17 cellular contexts compared by ENCODE assay signal in genomic region chr4:68372588-68372987, GRCh38. TPM values are rescaled to one million over a fixed set of nuclear protein-coding genes. Genes with fewer than 3 reads are reported as not detected.
DNase-seq lines count a peak whose midpoint lies in the region; ATAC-seq, FAIRE-seq and TF ChIP-seq lines count a peak whose summit lies in the region.
"Had no signal": no experiment of that assay in that cellular context is flagged by ENCODE, and none has a peak within 500 bp of the region (broad histone marks: within the 10 kb centered on the region; RNA-seq: fewer than 3 reads in every experiment).

No MANE protein-coding gene starts in this region.

- FAIRE-seq in H1 (lab: Jason Lieb, UNC) (no peak), keratinocyte (lab: Jason Lieb, UNC) (peak; percentile 60)

- H2BK12ac ChIP-seq in H1 (ENCODE audit: low read depth, low read length): no peak overlapping the region

- TF ChIP-seq CTCF in H1 (IDR thresholded peaks at IDR 0.05; ENCODE audit: control extremely low read depth in 1 of 3, insufficient read depth in 1 of 3, low read depth in 1 of 3, low read length in 3 of 3) (no peak), keratinocyte (optimal IDR thresholded peaks at IDR 0.05 in 1 of 3, IDR thresholded peaks at IDR 0.05 in 1 of 3, conservative IDR thresholded peaks at IDR 0.05 in 1 of 3; ENCODE audit: extremely low read depth in 1 of 3, insufficient read depth in 2 of 3, low read length in 3 of 3) (no peak)

- peak overlapping the region; percentile 68 for H4K5ac ChIP-seq in H1 (ENCODE audit: insufficient read length, low read depth, low read length)

- no peak for TF ChIP-seq RAD21 in H1 (IDR thresholded peaks at IDR 0.05 in 1 of 2, conservative IDR thresholded peaks at IDR 0.05 in 1 of 2; ENCODE audit: low read depth in 2 of 2, low read length in 2 of 2)

- no peaks in the 10 kb centered on the region for H4K20me1 ChIP-seq in H1 (replicated peaks in 1 of 2; ENCODE audit: control insufficient read depth in 1 of 2, insufficient read depth in 2 of 2, low read length in 2 of 2)
- no peaks in the 10 kb centered on the region for H4K20me1 ChIP-seq in keratinocyte (ENCODE audit: control insufficient read depth, extremely low read depth, insufficient read depth, low read length)

- peak overlapping the region; percentile 10 for H2BK120ac ChIP-seq in H1 (replicated peaks; ENCODE audit: low read depth, low read length)

- no peaks in the 10 kb centered on the region for H3K9me1 ChIP-seq in keratinocyte (ENCODE audit: control insufficient read depth, extremely low read depth, insufficient read depth, low read length)

- H3K27ac ChIP-seq in H1 (ENCODE audit: low read depth, low read length) (no peak overlapping the region; the same call in 1 of the 2 replicates), keratinocyte (ENCODE audit: control insufficient read depth, insufficient read depth, low read length) (peak overlapping the region; percentile 53)
- H3K27ac ChIP-seq: SK-N-MC had no signal

- 5% methylated on average over 1 of the region's 1 CpG; no CpG with 5 or more reads in 1 of the 2 experiments for WGBS in H1 (ENCODE audit: extremely low coverage in 1 of 2, insufficient coverage in 1 of 2, insufficient read length in 1 of 2, insufficient replicate concordance in 2 of 2, low coverage in 1 of 2, low lambda C conversion rate in 2 of 2, missing lambda C conversion rate in 1 of 2), 2 experiments

- H3K18ac ChIP-seq in H1 (ENCODE audit: extremely low read depth, low read length): no peak overlapping the region; the same call in 1 of the 2 replicates

- H3K23me2 ChIP-seq in H1 (ENCODE audit: low read depth, low read length): no peaks in the 10 kb centered on the region

- DNase-seq in EH (ENCODE audit: low read depth) (peak; percentile 14), KBM-7 (peak; percentile 14), H1 (ENCODE audit: low read depth in 1 of 2, low spot score in 2 of 2) (no peak), keratinocyte (ENCODE audit: low read depth, low spot score) (no peak), UCSD-AML1 (lab: John Stamatoyannopoulos, UW; ENCODE audit: unreplicated experiment) (no peak)
- DNase-seq in activated CD4-positive, alpha-beta T cell treated with anti-CD3 and anti-CD28 coated beads, Interleukin-2, amount 50 U/mL, for 4 hours: no peak
- DNase-seq in activated CD8-positive, alpha-beta memory T cell treated with anti-CD3 and anti-CD28 coated beads for 24 hours: no peak
- DNase-seq: ACHN; CD4-positive, CD25-positive, alpha-beta regulatory T cell; DMS79; islet precursor cell; NCI-H1048; NCI-H2107; NCI-H526 treated with DMSO at 0.1 percent for 48 hours; T-helper 9 cell had no signal

- no peak overlapping the region for H2AK5ac ChIP-seq in H1 (ENCODE audit: low read depth, low read length)

- H3K4me2 ChIP-seq in H1 (ENCODE audit: insufficient read depth in 1 of 2, low read depth in 2 of 2, low read length in 2 of 2) (peak overlapping the region; percentile 66 to 67; a peak in 3 of 4 replicates), keratinocyte (ENCODE audit: control insufficient read depth, extremely low read depth, insufficient read depth, low read depth, low read length) (peak overlapping the region; percentile 73)

- CTCF ChIA-PET in H1 (lab: Charles Lee; ENCODE audit: partially characterized antibody): interaction anchor here (0.9 to 1.4 kb wide), 2 partner anchors 19 to 22 kb away, joined by 4 read pairs; no protein-coding TSS in a partner anchor

- H3K79me1 ChIP-seq in H1 (ENCODE audit: low read depth, low read length): no peaks in the 10 kb centered on the region

- no peak for TF ChIP-seq EP300 in H1 (IDR thresholded peaks at IDR 0.05; ENCODE audit: borderline replicate concordance in 1 of 2, low read depth in 2 of 2, low read length in 2 of 2)

- H3K9me3 ChIP-seq in H1 (ENCODE audit: insufficient read depth in 2 of 2, low read depth in 1 of 2, low read length in 1 of 2) (no peaks in the 10 kb centered on the region), keratinocyte (ENCODE audit: control insufficient read depth, low read depth, low read length) (no peaks in the 10 kb centered on the region)

- H3K79me2 ChIP-seq in H1 (ENCODE audit: control insufficient read depth in 1 of 2, insufficient read depth in 2 of 2, low read length in 2 of 2): no peaks in the 10 kb centered on the region
- no peaks in the 10 kb centered on the region for H3K79me2 ChIP-seq in keratinocyte (ENCODE audit: control insufficient read depth, insufficient read depth, low read length)

- H3K4ac ChIP-seq in H1 (replicated peaks; ENCODE audit: insufficient read length, low read depth, low read length): no peak overlapping the region

- no peak overlapping the region for H2BK20ac ChIP-seq in H1 (ENCODE audit: low read length)

- TF ChIP-seq POLR2A in H1 (IDR thresholded peaks at IDR 0.05; ENCODE audit: control extremely low read depth in 1 of 2, low read depth in 2 of 2, low read length in 2 of 2): no peak

- no peak overlapping the region for H3K56ac ChIP-seq in H1 (replicated peaks; ENCODE audit: insufficient read length, low read depth, low read length)

- no peak overlapping the region for H4K8ac ChIP-seq in H1 (ENCODE audit: extremely low read depth, insufficient read depth, low read length)

- POLR2A ChIA-PET in H1 (lab: Charles Lee; ENCODE audit: partially characterized antibody): interaction anchor here (0.6 kb wide), 1 partner anchor 15 kb away, joined by 3 read pairs; no protein-coding TSS in a partner anchor

- ATAC-seq in HG03469 (IDR thresholded peaks at IDR 0.05; ENCODE audit: unreplicated experiment): no peak

- dilution Hi-C loops in keratinocyte (cut with MboI; ENCODE audit: extremely low pct_ligation_motif_present, low sequenced_read_pairs): no loop called here

- no peak overlapping the region for H2AFZ ChIP-seq in H1 (ENCODE audit: low read length)
- no peak overlapping the region for H2AFZ ChIP-seq in keratinocyte (ENCODE audit: control insufficient read depth, low read length)

- no peak overlapping the region for H3K9ac ChIP-seq in H1 (replicated peaks in 1 of 4; ENCODE audit: extremely low read depth in 1 of 4, low read depth in 3 of 4, low read length in 3 of 4)
- H3K9ac ChIP-seq in keratinocyte (ENCODE audit: control insufficient read depth, extremely low read depth, insufficient read depth, low read length): no peak overlapping the region

- H2BK5ac ChIP-seq in H1 (ENCODE audit: low read depth, low read length): no peak overlapping the region

- H3K14ac ChIP-seq in H1 (ENCODE audit: insufficient read length): no peak overlapping the region

- H3K23ac ChIP-seq in H1 (ENCODE audit: insufficient read length): no peak overlapping the region

- peak overlapping the region in 1 of 4 experiments; percentile 50; a peak in 1 of 8 replicates for H3K4me3 ChIP-seq in H1 (ENCODE audit: extremely low read depth in 1 of 4, insufficient read depth in 2 of 4, low read depth in 3 of 4, low read length in 4 of 4)
- no peak overlapping the region for H3K4me3 ChIP-seq in keratinocyte (ENCODE audit: control insufficient read depth in 2 of 3, extremely low read depth in 1 of 3, insufficient read depth in 2 of 3, low read depth in 1 of 3, low read length in 3 of 3)
- H3K4me3 ChIP-seq: SK-N-MC had no signal

- H3K36me3 ChIP-seq in H1 (ENCODE audit: control insufficient read depth in 2 of 4, insufficient read depth in 4 of 4, low read length in 3 of 4): no peaks in the 10 kb centered on the region
- no peaks in the 10 kb centered on the region for H3K36me3 ChIP-seq in keratinocyte (ENCODE audit: control insufficient read depth in 2 of 2, extremely low read depth in 1 of 2, insufficient read depth in 2 of 2, low read length in 2 of 2)

- in situ Hi-C loops in KBM-7 (cut with MboI; ENCODE audit: low pct_unique_long_range_greater_than_20kb, low sequenced_read_pairs): no loop called here

- H3K4me1 ChIP-seq in H1 (replicated peaks in 1 of 4; ENCODE audit: control insufficient read depth in 3 of 4, insufficient read depth in 4 of 4, low read length in 3 of 4) (peaks cover 4 to 15% (median 6%) of the 10 kb centered on the region in 4 experiments), keratinocyte (ENCODE audit: control insufficient read depth, extremely low read depth, insufficient read depth, low read length) (peaks cover 36% of the 10 kb centered on the region)

- no peak overlapping the region for H4K91ac ChIP-seq in H1 (replicated peaks; ENCODE audit: insufficient read length, low read length)

- H3K27me3 ChIP-seq in H1 (replicated peaks in 1 of 4; ENCODE audit: control insufficient read depth in 3 of 4, extremely low read depth in 1 of 4, insufficient read depth in 3 of 4, low read length in 3 of 4): peaks cover 3 to 8% (median 5%) of the 10 kb centered on the region in 4 experiments; a peak in 5 of 7 replicates
- H3K27me3 ChIP-seq in keratinocyte (ENCODE audit: control insufficient read depth, extremely low read depth, insufficient read depth, low read length): no peaks in the 10 kb centered on the region

- no peak overlapping the region for H2BK15ac ChIP-seq in H1 (ENCODE audit: low read length)

TF ChIP-seq in H1, 55 proteins besides CTCF, POLR2A, EP300 and RAD21 (continues in another document):
- TF ChIP-seq TAF1 (IDR thresholded peaks at IDR 0.05; ENCODE audit: low read depth, low read length) (no peak), RXRA (IDR thresholded peaks at IDR 0.05; ENCODE audit: insufficient read depth, low read depth, low read length) (no peak), CEBPB (IDR thresholded peaks at IDR 0.05; ENCODE audit: low read depth, low read length) (no peak)

RNA-seq across cellular contexts. Expression of gene YTHDC1, which starts 22.7 kb away (rescaled TPM):
- 89.5 and 94.5 TPM in 2 replicates for total RNA-seq in H1 (2021; fragmentation: NEBNext Ultra II Directional; extraction: Animal tissue kit (Norgen Biotek cat#: 25700))
- polyA plus RNA-seq in H1 (2011; rRNA removed): 25.7 and 30.8 TPM in 2 replicates
- 48.9 TPM for polyA plus RNA-seq in H1 (2011; cell fraction: cytosol; rRNA removed)
- polyA plus RNA-seq in H1 (2011; cell fraction: nucleus; rRNA removed): 48.5 TPM
- polyA plus RNA-seq in H1 (2012, experiment 1 of 2): 62.5 to 98.2 TPM (median 70.3 TPM) in 4 replicates
- 6.3 TPM for polyA plus RNA-seq in H1 (2012, experiment 2 of 2)
- 64.1 TPM for polyA plus RNA-seq in H1 (2013, experiment 1 of 2)
- polyA plus RNA-seq in H1 (2013, experiment 2 of 2): 57.2 TPM
- polyA minus RNA-seq in H1 (2011; rRNA and poly(A)+ RNA removed): 45.0 and 55.8 TPM in 2 replicates
- polyA minus RNA-seq in H1 (2011; cell fraction: cytosol; rRNA and poly(A)+ RNA removed): 26.1 TPM
- 109 TPM for polyA minus RNA-seq in H1 (2011; cell fraction: nucleus; rRNA and poly(A)+ RNA removed)
- 39.1 to 74.2 TPM (median 43.8 TPM) in 3 replicates for polyA plus RNA-seq in keratinocyte
- 180 TPM for polyA plus RNA-seq in keratinocyte (2011; ENCODE audit: low read depth)
- polyA plus RNA-seq in keratinocyte (2011; cell fraction: cytosol; rRNA removed): 30.8 and 45.4 TPM in 2 replicates
- polyA plus RNA-seq in keratinocyte (2011; cell fraction: nucleus; rRNA removed): 103 and 139 TPM in 2 replicates
- 49.7 and 83.7 TPM in 2 replicates for polyA plus RNA-seq in keratinocyte (2012; ENCODE audit: low replicate concordance)
- polyA minus RNA-seq in keratinocyte: 23.9 to 59.1 TPM (median 29.9 TPM) in 3 replicates
- polyA minus RNA-seq in keratinocyte (2011; cell fraction: cytosol; rRNA and poly(A)+ RNA removed): 16.5 TPM
- 50.0 and 81.9 TPM in 2 replicates for polyA minus RNA-seq in keratinocyte (2011; cell fraction: nucleus; rRNA and poly(A)+ RNA removed)

Comparison
In these comparisons a context has a peak if more than half of its experiments do, and no peak if none do; other contexts are left out.
1. DNase-seq: peak in EH (single experiment) and KBM-7 (single experiment); none in H1 (0 of 2), keratinocyte (single experiment), activated CD4-positive, alpha-beta T cell treated with anti-CD3 and anti-CD28 coated beads, Interleukin-2, amount 50 U/mL, for 4 hours (0 of 2), UCSD-AML1 (single experiment) and activated CD8-positive, alpha-beta memory T cell treated with anti-CD3 and anti-CD28 coated beads for 24 hours (single experiment).